Comparison of ENCODE assay signal across 1 cellular context in the genomic region with DNA sequence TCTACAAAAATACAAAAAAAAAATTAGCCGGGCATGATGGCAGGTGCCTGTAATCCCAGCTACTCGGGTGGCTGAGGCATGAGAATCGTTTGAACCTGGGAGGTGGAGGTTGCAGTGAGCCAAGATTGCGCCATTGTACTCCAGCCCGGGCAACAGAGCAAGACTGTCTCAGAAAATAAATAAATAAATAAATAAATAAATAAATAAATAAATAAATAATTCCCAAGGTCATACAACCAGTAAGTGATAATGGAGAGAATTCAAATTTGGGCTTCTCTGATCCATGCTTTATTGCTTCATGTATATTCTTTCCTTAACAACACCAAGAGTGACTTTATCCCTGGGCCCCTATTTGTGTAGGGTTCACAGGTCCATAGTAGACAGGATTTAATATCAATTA. TPM values are rescaled to one million over a fixed set of nuclear protein-coding genes. Genes with fewer than 3 reads are reported as not detected.
"Had no signal": no experiment of that assay in that cellular context is flagged by ENCODE, and none has a peak within 500 bp of the region (broad histone marks: within the 10 kb centered on the region; RNA-seq: fewer than 3 reads in every experiment).

No MANE protein-coding gene starts in this region.

RNA-seq across cellular contexts. Expression of a gene that starts 10.5 kb away (rescaled TPM):
- total RNA-seq: foreskin keratinocyte had no signal
- polyA plus RNA-seq: foreskin keratinocyte had no signal
